ENCODE assay signal across 12 cellular contexts in the genomic region with DNA sequence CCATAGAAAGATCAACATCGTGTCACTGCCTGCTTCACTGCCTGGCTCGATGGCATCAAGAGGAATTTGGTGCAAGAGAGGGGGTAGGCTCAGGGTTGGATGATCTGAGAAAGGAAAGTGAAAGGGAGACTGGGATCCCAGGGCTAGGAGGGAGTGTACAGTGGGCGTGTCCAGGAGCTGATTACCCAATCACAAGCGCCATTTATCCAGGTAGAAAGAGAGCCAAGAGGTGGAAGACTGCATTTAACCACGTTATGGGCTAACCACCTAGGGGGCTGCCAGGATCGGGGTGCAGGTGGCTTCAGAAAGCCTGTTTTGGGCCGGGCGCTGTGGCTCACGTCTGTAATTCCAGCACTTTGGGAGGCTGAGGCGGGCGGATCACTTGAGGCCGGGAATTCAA. TPM values are rescaled to one million over a fixed set of nuclear protein-coding genes. Genes with fewer than 3 reads are reported as not detected.
DNase-seq lines count a peak whose midpoint lies in the region; ATAC-seq and TF ChIP-seq lines count a peak whose summit lies in the region.
"Had no signal": no experiment of that assay in that cellular context is flagged by ENCODE, and none has a peak within 500 bp of the region (broad histone marks: within the 10 kb centered on the region; RNA-seq: fewer than 3 reads in every experiment).

No MANE protein-coding gene starts in this region.

- peaks cover 0 to 12% (median 0%) of the 10 kb centered on the region in 11 experiments; a peak in 2 of 22 replicates for H4K20me1 ChIP-seq in BLaER1 treated with 17β-estradiol and CSF1 and Interleukin-3, amounts not matched to agents 10 nM and 100 nM

- H3K27me3 ChIP-seq in BLaER1 treated with 17β-estradiol and CSF1 and Interleukin-3, amounts not matched to agents 10 nM and 100 nM, result no peaks in the 10 kb centered on the region

- no peak overlapping the region for H3K27ac ChIP-seq in BLaER1 treated with 17β-estradiol and CSF1 and Interleukin-3, amounts not matched to agents 10 nM and 100 nM
- H3K27ac ChIP-seq: GM23248 had no signal

- H3K4me3 ChIP-seq in BLaER1 treated with 17β-estradiol and CSF1 and Interleukin-3, amounts not matched to agents 10 nM and 100 nM, result no peak overlapping the region
- no peak overlapping the region for H3K4me3 ChIP-seq in choroid plexus epithelial cell (ENCODE audit: low read depth, low read length)
- H3K4me3 ChIP-seq: GM23248 had no signal

- DNase-seq in KBM-7, result peak; percentile 24
- DNase-seq in choroid plexus epithelial cell (ENCODE audit: low read depth), result peak; percentile 17
- peak; percentile 58 to 60 for DNase-seq in lung microvascular endothelial cell (ENCODE audit: low read depth in 2 of 2)
- DNase-seq in nucleus accumbens (lab: John Stamatoyannopoulos, UW), result no peak
- DNase-seq: activated CD4-positive, alpha-beta T cell treated with anti-CD3 and anti-CD28 coated beads for 1 hour; NCI-H1436 had no signal

- in situ Hi-C loops in KBM-7 (cut with MboI; ENCODE audit: low pct_unique_long_range_greater_than_20kb, low sequenced_read_pairs), result no loop called here

- peak overlapping the region in 8 of 11 experiments; percentile 2 to 50 (median 34); a peak in 14 of 22 replicates for H3K4me2 ChIP-seq in BLaER1 treated with 17β-estradiol and CSF1 and Interleukin-3, amounts not matched to agents 10 nM and 100 nM

- H3K4me1 ChIP-seq in BLaER1 treated with 17β-estradiol and CSF1 and Interleukin-3, amounts not matched to agents 10 nM and 100 nM, result peaks cover 4 to 37% (median 26%) of the 10 kb centered on the region in 10 experiments; a peak in 19 of 20 replicates

- TF ChIP-seq CTCF in choroid plexus epithelial cell (conservative IDR thresholded peaks at IDR 0.05; ENCODE audit: low read depth, low read length), result no peak

- no peak overlapping the region for H3K9ac ChIP-seq in BLaER1 treated with 17β-estradiol and CSF1 and Interleukin-3, amounts not matched to agents 10 nM and 100 nM
- H3K9ac ChIP-seq: GM23248 had no signal

- H3K9me3 ChIP-seq in BLaER1 treated with 17β-estradiol and CSF1 and Interleukin-3, amounts not matched to agents 10 nM and 100 nM (replicated peaks in 1 of 11), result peaks cover 0 to 17% (median 10%) of the 10 kb centered on the region in 11 experiments; a peak in 10 of 22 replicates

- 0 out of 22 replicates have a peak, but pooled peaks cover 0 to 8% (median 0%) of the 10 kb centered on the region in 11 experiments for H3K36me3 ChIP-seq in BLaER1 treated with 17β-estradiol and CSF1 and Interleukin-3, amounts not matched to agents 10 nM and 100 nM

- ATAC-seq in HG03565 (IDR thresholded peaks at IDR 0.05; ENCODE audit: unreplicated experiment), result no peak
- ATAC-seq in HG03280 (IDR thresholded peaks at IDR 0.05; ENCODE audit: unreplicated experiment), result no peak
- no peak for ATAC-seq in GM19397 (IDR thresholded peaks at IDR 0.05; ENCODE audit: unreplicated experiment)
- ATAC-seq: PC-3 had no signal

RNA-seq across cellular contexts. Expression of a gene that starts 10.3 kb away (rescaled TPM):
- 75.0 and 152 TPM in 2 replicates for total RNA-seq in lung microvascular endothelial cell

Comparison
In these comparisons a context has a peak if more than half of its experiments do, and no peak if none do; other contexts are left out.
1. DNase-seq: peak in KBM-7 (single experiment), choroid plexus epithelial cell (single experiment) and lung microvascular endothelial cell (2 of 2); none in nucleus accumbens (0 of 56).